Comparison of ENCODE assay signal across 8 cellular contexts in the genomic region with DNA sequence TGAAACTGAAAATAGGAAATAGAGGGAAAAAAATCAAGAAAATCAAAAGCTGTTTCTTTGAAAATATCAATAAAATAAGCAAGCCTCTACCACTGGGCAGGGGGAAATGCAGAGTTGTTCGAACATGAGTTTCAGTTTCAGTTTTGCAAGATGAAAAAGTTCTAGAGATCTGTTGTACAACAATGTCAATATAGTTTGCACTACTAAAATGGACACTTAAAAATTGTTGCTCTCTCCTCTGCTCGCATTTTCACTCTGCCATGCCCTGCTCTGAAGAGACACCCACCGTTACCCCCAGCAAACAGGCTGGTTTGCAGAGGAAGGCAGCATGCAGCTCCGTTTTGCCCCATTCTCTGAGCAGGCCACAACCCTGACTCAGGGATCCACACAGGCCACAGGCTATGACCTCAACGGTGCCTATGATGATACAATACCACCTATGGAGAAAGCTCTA.
DNase-seq lines count a peak whose midpoint lies in the region; ATAC-seq and TF ChIP-seq lines count a peak whose summit lies in the region.

No MANE protein-coding gene starts in this region.

- intact Hi-C loops in Right ventricle myocardium superior (cut with DNase I) (no loop called here), cardiac septum (cut with DNase I) (no loop called here)
- intact Hi-C loops in activated T-helper 1 cell treated with anti-CD3 and anti-CD28 coated beads, Interleukin-12 subunit alpha, Interleukin-12 subunit beta, Interleukin-2, Interleukin-4 antibody, amounts not matched to agents 30 ng/mL and 10 ng/mL and 1 ng/mL, durations not matched to agents 14 hours and 24 hours and 36 hours (cut with micrococcal nuclease), result loop anchor here (2.0 to 5.0 kb wide), 3 partner anchors 64 to 212 kb away; partner anchors contain the start of genes SNX4 and ZNF148
- intact Hi-C loops in naive thymus-derived CD4-positive, alpha-beta T cell (cut with micrococcal nuclease), result loop anchor here (1.0 to 5.0 kb wide), 7 partner anchors 14 to 607 kb away; partner anchors contain the start of gene ZNF148 (in 2 of the 2)

- peak overlapping the region; percentile 52 for H3K4me3 ChIP-seq in naive thymus-derived CD4-positive, alpha-beta T cell (ENCODE audit: low read length)
- H3K4me3 ChIP-seq in gastroesophageal sphincter, result peak overlapping the region in 1 of 2 donors; percentile 14

- no peak for TF ChIP-seq POLR2A in gastroesophageal sphincter (IDR thresholded peaks at IDR 0.05)

- CTCF ChIA-PET in naive thymus-derived CD4-positive, alpha-beta T cell (lab: Charles Lee), result no interaction called here
- CTCF ChIA-PET in HEK293T (lab: Yijun Ruan, JAX), result no interaction called here

- peak overlapping the region; percentile 79 for H3K27ac Mint-ChIP-seq in activated T-helper 1 cell treated with anti-CD3 and anti-CD28 coated beads, Interleukin-12 subunit alpha, Interleukin-12 subunit beta, Interleukin-2, Interleukin-4 antibody, amounts not matched to agents 30 ng/mL and 10 ng/mL and 1 ng/mL, durations not matched to agents 14 hours and 24 hours and 36 hours
- peak overlapping the region; percentile 40 to 97 (median 90) for H3K27ac Mint-ChIP-seq in naive thymus-derived CD4-positive, alpha-beta T cell

- WGBS in gastroesophageal sphincter (ENCODE audit: low coverage in 1 of 2), 2 donors, result 68 to 80% methylated on average over 3 to 5 of the region's 5 CpGs

- H3K27me3 Mint-ChIP-seq in activated T-helper 1 cell treated with anti-CD3 and anti-CD28 coated beads, Interleukin-12 subunit alpha, Interleukin-12 subunit beta, Interleukin-2, Interleukin-4 antibody, amounts not matched to agents 30 ng/mL and 10 ng/mL and 1 ng/mL, durations not matched to agents 14 hours and 24 hours and 36 hours (ENCODE audit: insufficient read depth), result no peaks in the 10 kb centered on the region
- no peaks in the 10 kb centered on the region for H3K27me3 Mint-ChIP-seq in naive thymus-derived CD4-positive, alpha-beta T cell

- no peak for TF ChIP-seq EP300 in gastroesophageal sphincter (IDR thresholded peaks at IDR 0.05)

- peak overlapping the region; percentile 62 for H3K27ac ChIP-seq in naive thymus-derived CD4-positive, alpha-beta T cell (ENCODE audit: low read depth, low read length)
- H3K27ac ChIP-seq in gastroesophageal sphincter, result no peak overlapping the region

- no peaks in the 10 kb centered on the region for H3K36me3 ChIP-seq in naive thymus-derived CD4-positive, alpha-beta T cell (ENCODE audit: control insufficient read depth in 2 of 3, insufficient read depth in 3 of 3, low read length in 3 of 3)
- H3K36me3 ChIP-seq in gastroesophageal sphincter, result peaks cover 0 to 28% of the 10 kb centered on the region in 2 donors

- H3K4me3 Mint-ChIP-seq in activated T-helper 1 cell treated with anti-CD3 and anti-CD28 coated beads, Interleukin-12 subunit alpha, Interleukin-12 subunit beta, Interleukin-2, Interleukin-4 antibody, amounts not matched to agents 30 ng/mL and 10 ng/mL and 1 ng/mL, durations not matched to agents 14 hours and 24 hours and 36 hours, result peak overlapping the region; percentile 79
- H3K4me3 Mint-ChIP-seq in naive thymus-derived CD4-positive, alpha-beta T cell, result peak overlapping the region; percentile 78 to 99 (median 94)

- H3K9me3 ChIP-seq in naive thymus-derived CD4-positive, alpha-beta T cell (ENCODE audit: control insufficient read depth in 2 of 3, low read length in 3 of 3), result no peaks in the 10 kb centered on the region
- H3K9me3 ChIP-seq in gastroesophageal sphincter, result no peaks in the 10 kb centered on the region

- TF ChIP-seq CTCF in gastroesophageal sphincter (IDR thresholded peaks at IDR 0.05), result no peak

- H3K36me3 Mint-ChIP-seq in activated T-helper 1 cell treated with anti-CD3 and anti-CD28 coated beads, Interleukin-12 subunit alpha, Interleukin-12 subunit beta, Interleukin-2, Interleukin-4 antibody, amounts not matched to agents 30 ng/mL and 10 ng/mL and 1 ng/mL, durations not matched to agents 14 hours and 24 hours and 36 hours (ENCODE audit: low read depth), result peaks cover 42% of the 10 kb centered on the region
- H3K36me3 Mint-ChIP-seq in naive thymus-derived CD4-positive, alpha-beta T cell, result peaks cover 0 to 46% (median 40%) of the 10 kb centered on the region in 5 donors

- H3K9me3 Mint-ChIP-seq in activated T-helper 1 cell treated with anti-CD3 and anti-CD28 coated beads, Interleukin-12 subunit alpha, Interleukin-12 subunit beta, Interleukin-2, Interleukin-4 antibody, amounts not matched to agents 30 ng/mL and 10 ng/mL and 1 ng/mL, durations not matched to agents 14 hours and 24 hours and 36 hours, result peaks cover 4% of the 10 kb centered on the region
- H3K9me3 Mint-ChIP-seq in naive thymus-derived CD4-positive, alpha-beta T cell, result peaks cover 0 to 4% (median 0%) of the 10 kb centered on the region in 11 donors

- DNase-seq in Right ventricle myocardium superior (no peak), cardiac septum (ENCODE audit: low spot score) (no peak), iPS-NIHi7 (ENCODE audit: extremely low spot score) (no peak), HEK293T (ENCODE audit: extremely low spot score) (no peak)
- DNase-seq in activated T-helper 1 cell treated with anti-CD3 and anti-CD28 coated beads, Interleukin-12 subunit alpha, Interleukin-12 subunit beta, Interleukin-2, Interleukin-4 antibody, amounts not matched to agents 30 ng/mL and 10 ng/mL and 1 ng/mL, durations not matched to agents 14 hours and 24 hours and 36 hours (ENCODE audit: low spot score), result peak; percentile 47
- peak; percentile 15 to 51 (median 41) for DNase-seq in naive thymus-derived CD4-positive, alpha-beta T cell

- H3K4me1 ChIP-seq in naive thymus-derived CD4-positive, alpha-beta T cell (ENCODE audit: control insufficient read depth in 2 of 2, insufficient read depth in 2 of 2, low read length in 2 of 2), result peaks cover 0 to 17% of the 10 kb centered on the region in 2 donors
- H3K4me1 ChIP-seq in gastroesophageal sphincter, result no peaks in the 10 kb centered on the region

- ATAC-seq in Right ventricle myocardium superior (ENCODE audit: poor library complexity) (peak; percentile 56), gastroesophageal sphincter (no peak), HG03520 (IDR thresholded peaks at IDR 0.05; ENCODE audit: unreplicated experiment) (no peak)
- ATAC-seq in naive thymus-derived CD4-positive, alpha-beta T cell, result peak; percentile 92

- POLR2A ChIA-PET in naive thymus-derived CD4-positive, alpha-beta T cell (lab: Charles Lee), result interaction anchor here (1.0 to 1.8 kb wide), 2 partner anchors 65 to 173 kb away, joined by 3 to 7 read pairs; partner anchors contain the start of gene ZNF148
- POLR2A ChIA-PET in HEK293T (lab: Yijun Ruan, JAX), result no interaction called here

- H3K4me1 Mint-ChIP-seq in activated T-helper 1 cell treated with anti-CD3 and anti-CD28 coated beads, Interleukin-12 subunit alpha, Interleukin-12 subunit beta, Interleukin-2, Interleukin-4 antibody, amounts not matched to agents 30 ng/mL and 10 ng/mL and 1 ng/mL, durations not matched to agents 14 hours and 24 hours and 36 hours (ENCODE audit: low read depth), result peaks cover 38% of the 10 kb centered on the region
- H3K4me1 Mint-ChIP-seq in naive thymus-derived CD4-positive, alpha-beta T cell, result peaks cover 28 to 82% (median 65%) of the 10 kb centered on the region in 7 donors

- H3K27me3 ChIP-seq in naive thymus-derived CD4-positive, alpha-beta T cell (ENCODE audit: control insufficient read depth in 2 of 2, insufficient read depth in 2 of 2, low read length in 2 of 2), result no peaks in the 10 kb centered on the region
- H3K27me3 ChIP-seq in gastroesophageal sphincter, result no peaks in the 10 kb centered on the region

TF ChIP-seq in HEK293T, 16 proteins besides CTCF, POLR2A, EP300 and RAD21:
- TF ChIP-seq FOXA1 (IDR thresholded peaks at IDR 0.05), result no peak

Comparison
In these comparisons a context has a peak if more than half of its experiments do, and no peak if none do; other contexts are left out.
1. ATAC-seq: peak in Right ventricle myocardium superior (single experiment) and naive thymus-derived CD4-positive, alpha-beta T cell (single experiment); none in gastroesophageal sphincter (single experiment) and HG03520 (single experiment).
2. DNase-seq: peak in activated T-helper 1 cell treated with anti-CD3 and anti-CD28 coated beads, Interleukin-12 subunit alpha, Interleukin-12 subunit beta, Interleukin-2, Interleukin-4 antibody, amounts not matched to agents 30 ng/mL and 10 ng/mL and 1 ng/mL, durations not matched to agents 14 hours and 24 hours and 36 hours (single experiment) and naive thymus-derived CD4-positive, alpha-beta T cell (9 of 9); none in Right ventricle myocardium superior (single experiment), cardiac septum (single experiment), iPS-NIHi7 (single experiment) and HEK293T (single experiment).
3. intact Hi-C loops: an anchor here in activated T-helper 1 cell treated with anti-CD3 and anti-CD28 coated beads, Interleukin-12 subunit alpha, Interleukin-12 subunit beta, Interleukin-2, Interleukin-4 antibody, amounts not matched to agents 30 ng/mL and 10 ng/mL and 1 ng/mL, durations not matched to agents 14 hours and 24 hours and 36 hours (2.0 to 5.0 kb wide) and naive thymus-derived CD4-positive, alpha-beta T cell (1.0 to 5.0 kb wide); none called in Right ventricle myocardium superior and cardiac septum.